Comparison of ENCODE assay signal across 19 cellular contexts in the genomic region with DNA sequence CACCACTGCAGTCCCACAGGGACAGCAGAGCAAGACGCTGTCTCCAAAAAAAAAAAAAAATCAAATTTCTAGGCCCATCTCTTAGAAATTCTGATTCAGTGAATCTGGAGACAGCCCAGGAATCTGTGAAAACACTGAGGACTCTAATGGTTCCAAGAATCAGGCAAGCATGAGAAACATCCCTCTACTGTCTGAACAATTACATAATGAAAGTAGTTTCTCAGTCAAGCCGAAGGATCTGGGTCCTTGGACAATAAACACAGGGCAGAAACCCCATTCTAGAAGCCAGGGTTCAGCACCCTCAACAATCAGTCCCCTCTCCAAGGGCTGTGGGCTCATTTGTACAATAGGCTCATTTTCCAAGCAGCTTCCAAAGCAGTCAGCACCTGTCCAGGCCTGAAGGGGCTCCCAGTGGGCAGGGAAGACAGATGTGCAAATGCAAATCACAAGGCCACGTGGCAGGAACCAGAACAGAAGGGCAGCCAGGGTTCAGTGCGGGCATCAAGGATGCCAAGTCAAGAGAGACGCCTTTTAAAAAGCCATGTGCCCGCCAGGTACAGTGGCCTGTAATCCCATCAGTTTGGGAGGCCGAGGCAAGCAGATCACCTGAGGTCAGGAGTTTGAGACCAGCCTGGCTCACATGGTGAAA.
DNase-seq lines count a peak whose midpoint lies in the region; ATAC-seq and TF ChIP-seq lines count a peak whose summit lies in the region.
"Had no signal": no experiment of that assay in that cellular context is flagged by ENCODE, and none has a peak within 500 bp of the region (broad histone marks: within the 10 kb centered on the region; RNA-seq: fewer than 3 reads in every experiment).

No MANE protein-coding gene starts in this region.

- DNase-seq in DMS 273 (lab: John Stamatoyannopoulos, UW; ENCODE audit: unreplicated experiment) = peak; percentile 83
- DNase-seq in NCI-H524 (lab: John Stamatoyannopoulos, UW) = peak; percentile 79 to 88
- DNase-seq in osteoblast (ENCODE audit: insufficient read length, low spot score, missing footprints) = peak; percentile 22
- DNase-seq in NCI-H446 treated with DMSO at 0.1 percent for 48 hours (lab: John Stamatoyannopoulos, UW) = no peak
- DNase-seq: activated CD4-positive, alpha-beta memory T cell treated with anti-CD3 and anti-CD28 coated beads for 36 hours; activated effector memory CD4-positive, alpha-beta T cell treated with Interleukin-2 at 50 U/mL for 16 hours; activated naive CD8-positive, alpha-beta T cell treated with anti-CD3 and anti-CD28 coated beads, Interleukin-2, amount 10 ng/mL, durations not matched to agents 7 days and 5 days; CD4-positive, alpha-beta T cell; endodermal cell; left cardiac atrium; mucosa of descending colon; T-helper 9 cell; testis had no signal

- peak overlapping the region; percentile 29 for H2AFZ ChIP-seq in osteoblast (ENCODE audit: low read length)

- ATAC-seq in activated CD4-positive, CD25-positive, alpha-beta regulatory T cell treated with anti-CD3 and anti-CD28 coated beads, Interleukin-2, amount 50 U/mL, for 24 hours = no peak
- ATAC-seq in GM21723 (IDR thresholded peaks at IDR 0.05; ENCODE audit: unreplicated experiment) = no peak
- ATAC-seq in GM18498 (IDR thresholded peaks at IDR 0.05; ENCODE audit: unreplicated experiment) = no peak
- ATAC-seq: K562, left cardiac atrium, mucosa of descending colon had no signal

- H3K9me3 ChIP-seq in osteoblast (ENCODE audit: low read depth, low read length) = no peaks in the 10 kb centered on the region
- H3K9me3 ChIP-seq: mucosa of descending colon, testis, vagina had no signal

- no peak for TF ChIP-seq CTCF in osteoblast (IDR thresholded peaks at IDR 0.05; ENCODE audit: extremely low read depth, low read depth, low read length)

- no peak overlapping the region for H3K4me3 ChIP-seq in osteoblast (ENCODE audit: insufficient read depth, low read length)
- H3K4me3 ChIP-seq: K562, mucosa of descending colon, testis, vagina had no signal

- no peaks in the 10 kb centered on the region for H3K36me3 ChIP-seq in osteoblast (ENCODE audit: insufficient read depth, low read length)
- H3K36me3 ChIP-seq: vagina had no signal

- H3K27ac ChIP-seq in cingulate gyrus (ENCODE audit: low read depth, low read length) = peak overlapping the region; percentile 90
- H3K27ac ChIP-seq in osteoblast (ENCODE audit: low read depth, low read length) = no peak overlapping the region
- H3K27ac ChIP-seq: testis, vagina had no signal

- H3K4me1 ChIP-seq in osteoblast (ENCODE audit: insufficient read depth, low read length) = no peaks in the 10 kb centered on the region
- H3K4me1 ChIP-seq: vagina had no signal

- H3K4me2 ChIP-seq in osteoblast (ENCODE audit: insufficient read depth, low read length) = no peak overlapping the region

- no peaks in the 10 kb centered on the region for H3K79me2 ChIP-seq in osteoblast (ENCODE audit: insufficient read depth, low read length)

- peaks cover under 1% of the 10 kb centered on the region for H3K27me3 ChIP-seq in osteoblast (ENCODE audit: insufficient read depth, low read length)
- H3K27me3 ChIP-seq: testis, vagina had no signal

- H4K20me1 ChIP-seq in osteoblast (ENCODE audit: insufficient read depth, low read length) = no peaks in the 10 kb centered on the region
